Comparison of ENCODE assay signal across 8 cellular contexts in the genomic region with DNA sequence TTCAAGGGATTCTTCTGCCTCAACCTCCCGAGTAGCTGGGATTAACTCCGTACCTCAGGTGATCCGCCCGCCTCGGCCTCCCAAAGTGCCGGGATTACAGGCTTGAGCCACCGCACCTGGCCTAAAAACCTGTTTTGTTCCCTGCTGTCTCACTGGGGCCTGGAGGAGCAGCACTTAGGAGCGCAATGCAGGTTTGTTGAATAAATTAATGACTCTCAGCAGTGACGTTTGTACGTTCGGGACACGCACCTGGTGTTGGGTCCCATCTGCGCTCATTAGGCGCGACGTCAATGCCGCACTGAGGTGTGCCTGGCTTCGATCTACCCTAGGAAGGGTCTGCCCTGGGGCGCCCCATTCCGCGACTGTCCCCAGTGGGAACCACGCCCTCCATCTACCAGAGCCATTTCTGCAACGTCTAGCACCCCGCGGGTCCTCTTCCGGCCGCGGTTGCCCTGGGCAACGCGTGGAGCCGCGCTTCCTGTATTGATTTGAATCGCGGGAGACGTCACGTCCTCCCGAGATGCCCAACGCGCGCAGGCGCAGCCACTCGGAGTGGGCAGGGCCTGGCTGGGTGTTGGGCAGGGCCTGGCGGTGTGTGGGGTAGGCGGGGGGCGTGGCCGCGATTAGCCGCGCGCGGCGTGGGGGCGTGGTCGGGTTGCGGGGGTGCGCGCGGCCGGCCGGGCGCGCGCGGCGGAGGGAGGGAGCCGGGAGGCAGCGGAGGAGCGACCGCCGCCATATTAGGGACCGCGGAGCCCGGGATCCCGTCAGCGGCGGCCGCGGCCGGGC. TPM values are rescaled to one million over a fixed set of nuclear protein-coding genes. Genes with fewer than 3 reads are reported as not detected.
DNase-seq lines count a peak whose midpoint lies in the region; ATAC-seq, FAIRE-seq and TF ChIP-seq lines count a peak whose summit lies in the region.

A gene (plus strand): TSS at position 714 of the 786 bp plus-strand sequence. CDS start 16,679 bp downstream, outside the sequence.

- peak within 1 kb of the TSS; percentile 96 for H3K27ac Mint-ChIP-seq in T-helper 1 cell treated with Interleukin-12 subunit alpha and Interleukin-12 subunit beta and Interleukin-4 antibody, amounts not matched to agents 30 μg/mL and 1 μg/mL, for 36 hours

- no peaks in the 10 kb centered on the region for H3K27me3 Mint-ChIP-seq in T-helper 1 cell treated with Interleukin-12 subunit alpha and Interleukin-12 subunit beta and Interleukin-4 antibody, amounts not matched to agents 30 μg/mL and 1 μg/mL, for 36 hours (ENCODE audit: low read depth)

- peak; percentile 46 for FAIRE-seq in urothelium cell line (lab: Jason Lieb, UNC)

- peak within 1 kb of the TSS; percentile 94 for H3K4me3 Mint-ChIP-seq in T-helper 1 cell treated with Interleukin-12 subunit alpha and Interleukin-12 subunit beta and Interleukin-4 antibody, amounts not matched to agents 30 μg/mL and 1 μg/mL, for 36 hours

- H3K9me3 ChIP-seq in psoas muscle, result no peaks in the 10 kb centered on the region

- no peak for TF ChIP-seq CTCF in GM13977 (IDR thresholded peaks at IDR 0.05; ENCODE audit: extremely low read depth, insufficient read depth, missing control alignments)
- TF ChIP-seq CTCF in psoas muscle (IDR thresholded peaks at IDR 0.05), result no peak

- no peaks in the 10 kb centered on the region for H3K9me3 Mint-ChIP-seq in T-helper 1 cell treated with Interleukin-12 subunit alpha and Interleukin-12 subunit beta and Interleukin-4 antibody, amounts not matched to agents 30 μg/mL and 1 μg/mL, for 36 hours

- no peaks in the 10 kb centered on the region for H3K27me3 ChIP-seq in psoas muscle (ENCODE audit: insufficient read depth in 3 of 3, low read length in 2 of 3)

- peaks cover 0 to 12% of the 10 kb centered on the region in 2 donors for H3K36me3 ChIP-seq in psoas muscle (ENCODE audit: insufficient read depth in 1 of 2, low read depth in 1 of 2)

- H3K4me1 Mint-ChIP-seq in T-helper 1 cell treated with Interleukin-12 subunit alpha and Interleukin-12 subunit beta and Interleukin-4 antibody, amounts not matched to agents 30 μg/mL and 1 μg/mL, for 36 hours (ENCODE audit: low read depth), result peaks cover 37% of the 10 kb centered on the region

- WGBS in psoas muscle, 3 donors, result 1% methylated on average over 60 to 79 of the region's 79 CpGs

- peaks cover 17% of the 10 kb centered on the region for H3K4me1 ChIP-seq in psoas muscle

- intact Hi-C loops in left ventricle myocardium superior (cut with micrococcal nuclease), result no loop called here
- intact Hi-C loops in psoas muscle (cut with DNase I), result no loop called here

- peak; percentile 100 for DNase-seq in GM13977 (ENCODE audit: low spot score)
- peak; percentile 89 for DNase-seq in NCI-H1694 (lab: John Stamatoyannopoulos, UW)
- peak; percentile 89 to 100 (median 98) for DNase-seq in amygdala (lab: John Stamatoyannopoulos, UW)
- peak; percentile 100 for DNase-seq in left ventricle myocardium superior
- DNase-seq in psoas muscle, result peak; percentile 99 to 100
- DNase-seq in urothelium cell line (ENCODE audit: low spot score), result peak; percentile 97

- peak within 1 kb of the TSS; percentile 90 for H3K27ac ChIP-seq in psoas muscle

- in situ Hi-C loops in GM13977 (cut with MboI; ENCODE audit: low pct_unique_long_range_greater_than_20kb, low sequenced_read_pairs, unreplicated experiment), result no loop called here

- ATAC-seq in HG02884 (IDR thresholded peaks at IDR 0.05; ENCODE audit: unreplicated experiment), result peak; percentile 81
- peak; percentile 97 for ATAC-seq in left ventricle myocardium superior
- ATAC-seq in psoas muscle, result peak; percentile 98 to 99 (median 98)

- peaks cover 13% of the 10 kb centered on the region for H3K36me3 Mint-ChIP-seq in T-helper 1 cell treated with Interleukin-12 subunit alpha and Interleukin-12 subunit beta and Interleukin-4 antibody, amounts not matched to agents 30 μg/mL and 1 μg/mL, for 36 hours (ENCODE audit: low read depth)

- peak within 1 kb of the TSS; percentile 95 for H3K4me3 ChIP-seq in psoas muscle

RNA-seq across cellular contexts. Expression of the gene that starts here (rescaled TPM):
- total RNA-seq in left ventricle myocardium superior (19.2 TPM), psoas muscle (10 to 100 TPM; 24.3 to 25.8 (median 25.1) TPM)
- polyA plus RNA-seq in psoas muscle, result 10 to 100 TPM; 12.8 to 20.3 (median 13.7) TPM

Comparison
In these comparisons a context has a peak if more than half of its experiments do, and no peak if none do; other contexts are left out.
1. Peak in every context shown above with its lines: DNase-seq, ATAC-seq, H3K4me3 ChIP-seq and H3K27ac ChIP-seq.